Comparison of ENCODE assay signal across 9 cellular contexts in the genomic region with DNA sequence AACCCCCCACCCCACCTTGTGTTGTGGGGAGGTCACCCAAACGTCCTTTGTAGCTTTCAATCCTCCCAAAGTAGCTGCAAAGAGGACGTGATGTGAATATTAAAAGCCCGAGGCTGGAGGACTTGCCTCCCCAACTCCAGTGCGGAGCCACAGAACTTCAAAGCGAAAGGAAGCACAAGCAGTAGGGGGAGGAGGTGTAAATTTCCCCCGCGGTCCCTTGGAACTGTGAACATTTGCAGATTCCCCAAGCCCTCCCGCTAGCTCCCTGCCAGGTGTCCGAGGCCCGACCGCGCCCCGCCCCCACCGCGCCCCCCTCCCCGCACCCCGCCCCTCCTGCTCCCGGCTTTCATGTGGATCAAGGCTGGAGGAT.
A peak's percentile ranks its signal among the peaks of the same experiment; 100 is the strongest.
DNase-seq lines count a peak whose midpoint lies in the region; ATAC-seq and TF ChIP-seq lines count a peak whose summit lies in the region.
"Had no signal": no experiment of that assay in that cellular context is flagged by ENCODE, and none has a peak within 500 bp of the region (broad histone marks: within the 10 kb centered on the region; RNA-seq: fewer than 3 reads in every experiment).

No MANE protein-coding gene starts in this region.

- H3K9me3 ChIP-seq in WERI-Rb-1 (ENCODE audit: severe bottlenecking), result no peaks in the 10 kb centered on the region

- peak overlapping the region; percentile 14 for H3K9ac ChIP-seq in rectal smooth muscle tissue (ENCODE audit: low read length)

- no peaks in the 10 kb centered on the region for H3K36me3 ChIP-seq in WERI-Rb-1
- no peaks in the 10 kb centered on the region for H3K36me3 ChIP-seq in rectal smooth muscle tissue (ENCODE audit: control insufficient read depth, insufficient read depth, low read length)

- no peaks in the 10 kb centered on the region for H3K27me3 ChIP-seq in WERI-Rb-1 (ENCODE audit: insufficient read depth, low read depth, severe bottlenecking)
- H3K27me3 ChIP-seq in rectal smooth muscle tissue (ENCODE audit: control insufficient read depth, insufficient read depth, low read length), result no peaks in the 10 kb centered on the region

- peak overlapping the region; percentile 41 for H3K4me3 ChIP-seq in GM12865 (ENCODE audit: low read depth, low read length)
- H3K4me3 ChIP-seq in WERI-Rb-1 (ENCODE audit: low read depth, low read length), result peak overlapping the region; percentile 63
- H3K4me3 ChIP-seq in rectal smooth muscle tissue (ENCODE audit: low read length), result peak overlapping the region; percentile 60

- TF ChIP-seq CTCF in GM12865 (IDR thresholded peaks at IDR 0.05; ENCODE audit: insufficient read depth, low read depth, low read length, missing control alignments) (no peak), WERI-Rb-1 (IDR thresholded peaks at IDR 0.05; ENCODE audit: low read depth, low read length) (no peak)

- H3K27ac ChIP-seq in WERI-Rb-1 (no peak overlapping the region), rectal smooth muscle tissue (ENCODE audit: low read depth, low read length) (peak overlapping the region; percentile 62)

- ATAC-seq in HG03097 (IDR thresholded peaks at IDR 0.05; ENCODE audit: low FRiP score, unreplicated experiment), result no peak
- no peak for ATAC-seq in HG03280 (IDR thresholded peaks at IDR 0.05; ENCODE audit: unreplicated experiment)
- ATAC-seq: HCT116 had no signal

- peak; percentile 20 for DNase-seq in GM12865 (ENCODE audit: low read depth)
- DNase-seq in WERI-Rb-1, result no peak
- DNase-seq in globus pallidus (ENCODE audit: low spot score), result peak; percentile 18
- DNase-seq in NCI-H1930 (lab: John Stamatoyannopoulos, UW), result no peak
- DNase-seq in NK-92 treated with Interleukin-12 subunit alpha and Interleukin-12 subunit beta, amount 100 ng/mL, for 24 hours (lab: John Stamatoyannopoulos, UW), result no peak

- H3K4me1 ChIP-seq in rectal smooth muscle tissue (ENCODE audit: control insufficient read depth, insufficient read depth, low read length), result peaks cover 21% of the 10 kb centered on the region

Comparison
In these comparisons a context has a peak if more than half of its experiments do, and no peak if none do; other contexts are left out.
1. DNase-seq: peak in GM12865 (single experiment) and globus pallidus (single experiment); none in WERI-Rb-1 (single experiment), NCI-H1930 (0 of 2) and NK-92 treated with Interleukin-12 subunit alpha and Interleukin-12 subunit beta, amount 100 ng/mL, for 24 hours (single experiment).
2. Peak in every context shown above with its lines, with median percentiles within 50 percentile points of each other: H3K4me3 ChIP-seq.